ENCODE assay signal across 9 cellular contexts in the genomic region with DNA sequence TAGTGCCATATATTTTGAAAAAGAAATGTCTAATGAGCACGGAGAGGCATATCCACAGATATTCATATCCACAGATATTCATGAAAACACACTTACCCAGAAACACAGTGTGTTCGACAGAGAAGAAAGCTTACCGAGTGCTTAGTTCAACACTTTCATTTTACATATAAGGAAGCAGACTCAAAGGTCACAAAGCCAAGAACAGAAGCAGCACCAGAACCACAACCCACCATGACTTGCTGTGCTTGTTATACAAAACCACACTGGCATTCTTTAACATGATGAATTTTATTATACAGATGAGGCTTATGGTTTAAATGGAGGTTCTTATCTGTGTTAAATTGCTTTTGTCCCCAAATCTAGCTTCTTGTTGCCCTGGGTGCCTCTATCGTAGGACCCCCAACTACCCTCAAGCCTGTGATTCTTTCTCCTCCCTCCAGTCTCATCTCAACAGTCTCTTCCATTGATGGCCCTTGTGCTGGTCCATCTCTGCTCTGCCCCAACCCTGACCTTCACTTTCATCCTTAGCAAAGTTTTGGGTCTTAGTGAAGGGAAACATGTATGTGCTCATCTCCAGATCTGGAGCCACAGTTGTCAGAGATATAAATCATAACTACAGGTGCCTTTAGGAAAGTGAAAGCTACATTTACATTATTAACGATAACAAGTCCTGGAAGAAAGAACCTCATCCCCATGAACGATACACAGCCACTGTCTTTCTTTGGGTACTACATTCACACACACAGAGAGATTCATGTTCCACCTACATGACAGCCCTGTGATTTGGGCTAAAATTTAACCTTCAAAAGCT. TPM values are rescaled to one million over a fixed set of nuclear protein-coding genes. Genes with fewer than 3 reads are reported as not detected.
DNase-seq lines count a peak whose midpoint lies in the region; ATAC-seq and TF ChIP-seq lines count a peak whose summit lies in the region.
"Had no signal": no experiment of that assay in that cellular context is flagged by ENCODE, and none has a peak within 500 bp of the region (broad histone marks: within the 10 kb centered on the region; RNA-seq: fewer than 3 reads in every experiment).

No MANE protein-coding gene starts in this region.

- peak overlapping the region; percentile 68 for H3K4me3 Mint-ChIP-seq in activated CD4-positive, alpha-beta T cell treated with anti-CD3 and anti-CD28 coated beads for 36 hours

- H3K9me3 Mint-ChIP-seq in activated CD4-positive, alpha-beta T cell treated with anti-CD3 and anti-CD28 coated beads for 36 hours (ENCODE audit: low read depth), result no peaks in the 10 kb centered on the region

- no peaks in the 10 kb centered on the region for H3K36me3 Mint-ChIP-seq in activated CD4-positive, alpha-beta T cell treated with anti-CD3 and anti-CD28 coated beads for 36 hours (ENCODE audit: low read depth)

- peak; percentile 85 for ATAC-seq in activated CD4-positive, alpha-beta T cell treated with anti-CD3 and anti-CD28 coated beads for 36 hours
- ATAC-seq in HG03196 (IDR thresholded peaks at IDR 0.05; ENCODE audit: unreplicated experiment), result peak; percentile 71
- ATAC-seq: A549 had no signal

- peak overlapping the region; percentile 97 for H3K27ac Mint-ChIP-seq in activated CD4-positive, alpha-beta T cell treated with anti-CD3 and anti-CD28 coated beads for 36 hours

- POLR2A ChIA-PET in activated CD4-positive, alpha-beta T cell treated with anti-CD3 and anti-CD28 coated beads for 36 hours (lab: Charles Lee), result interaction anchor here (0.6 to 2.3 kb wide), 4 partner anchors 10 to 1640 kb away, joined by 3 to 22 read pairs (median 4); no protein-coding TSS in a partner anchor

- 63 to 68% methylated on average over 6 of the region's 6 CpGs for whole genome bisulfite sequencing in lower leg skin, 2 donors

- CTCF ChIA-PET in activated CD4-positive, alpha-beta T cell treated with anti-CD3 and anti-CD28 coated beads for 36 hours (lab: Charles Lee), result interaction anchor here (0.8 to 1.9 kb wide), 9 partner anchors 8 to 115 kb away, joined by 3 to 12 read pairs (median 4); a partner anchor contains a TSS

- intact Hi-C loops in activated CD4-positive, alpha-beta T cell treated with anti-CD3 and anti-CD28 coated beads for 36 hours (cut with DNase I, micrococcal nuclease), result loop anchor here (1.0 kb wide), 1 partner anchor 9 kb away; no protein-coding TSS in a partner anchor
- intact Hi-C loops in lower leg skin (cut with DNase I; ENCODE audit: low total_unique reads), result no loop called here

- DNase-seq in activated CD4-positive, alpha-beta T cell treated with anti-CD3 and anti-CD28 coated beads for 36 hours, result peak; percentile 74
- no peak for DNase-seq in activated CD4-positive, alpha-beta T cell treated with anti-CD3 and anti-CD28 coated beads for 1 hour
- DNase-seq in activated T-cell treated with anti-CD3 and anti-CD28 coated beads for 48 hours (ENCODE audit: low read depth) (peak; percentile 16), dedifferentiated amniotic fluid mesenchymal stem cell (ENCODE audit: extremely low spot score) (no peak), lower leg skin (ENCODE audit: low spot score in 2 of 2) (no peak), epidermal melanocyte (ENCODE audit: insufficient read length, low spot score) (no peak)
- peak; percentile 60 for DNase-seq in stimulated activated CD4-positive, alpha-beta T cell treated with anti-CD3 and anti-CD28 coated beads, Interleukin-15, amount 100 ng/mL, for 24 hours

- H3K4me1 Mint-ChIP-seq in activated CD4-positive, alpha-beta T cell treated with anti-CD3 and anti-CD28 coated beads for 36 hours, result peaks cover 27% of the 10 kb centered on the region

- TF ChIP-seq POLR2A in lower leg skin (IDR thresholded peaks at IDR 0.05), result no peak

- TF ChIP-seq CTCF in lower leg skin (IDR thresholded peaks at IDR 0.05), result no peak

- H3K4me3 ChIP-seq in lower leg skin (ENCODE audit: low read depth, poor library complexity, severe bottlenecking), result no peak overlapping the region
- H3K4me3 ChIP-seq: A549 had no signal

- no peaks in the 10 kb centered on the region for H3K27me3 Mint-ChIP-seq in activated CD4-positive, alpha-beta T cell treated with anti-CD3 and anti-CD28 coated beads for 36 hours

RNA-seq across cellular contexts. Expression of a gene that starts 40.0 kb away (rescaled TPM):
- total RNA-seq in activated CD4-positive, alpha-beta T cell treated with anti-CD3 and anti-CD28 coated beads for 36 hours, result 100 to 1,000 TPM; 152 to 164 TPM
- total RNA-seq in lower leg skin, result 100 to 1,000 TPM in 3 of 4 donors, 10 to 100 TPM in 1; 97.7 to 161 (median 120) TPM

RNA-seq across cellular contexts. Expression of a gene that starts 47.3 kb away (rescaled TPM):
- total RNA-seq in activated CD4-positive, alpha-beta T cell treated with anti-CD3 and anti-CD28 coated beads for 36 hours, result 10 to 100 TPM; 15.9 to 16.3 TPM
- 10 to 100 TPM; 21.7 to 39.2 (median 27.8) TPM for total RNA-seq in lower leg skin

Comparison
In these comparisons a context has a peak if more than half of its experiments do, and no peak if none do; other contexts are left out.
1. DNase-seq: peak in activated CD4-positive, alpha-beta T cell treated with anti-CD3 and anti-CD28 coated beads for 36 hours (single experiment), activated T-cell treated with anti-CD3 and anti-CD28 coated beads for 48 hours (single experiment) and stimulated activated CD4-positive, alpha-beta T cell treated with anti-CD3 and anti-CD28 coated beads, Interleukin-15, amount 100 ng/mL, for 24 hours (single experiment); none in activated CD4-positive, alpha-beta T cell treated with anti-CD3 and anti-CD28 coated beads for 1 hour (single experiment), dedifferentiated amniotic fluid mesenchymal stem cell (single experiment), lower leg skin (0 of 2) and epidermal melanocyte (single experiment).